1 cellular context compared by ENCODE assay signal in genomic region chr9:136592666-136593065, GRCh38.
TF ChIP-seq lines count a peak whose summit lies in the region.

No MANE protein-coding gene starts in this region.

TF ChIP-seq in H1, 55 proteins besides CTCF, POLR2A, EP300 and RAD21:
- TF ChIP-seq RXRA (IDR thresholded peaks at IDR 0.05; ENCODE audit: insufficient read depth, low read depth, low read length) (no peak), TAF7 (optimal IDR thresholded peaks at IDR 0.05; ENCODE audit: borderline replicate concordance, low read depth, low read length) (no peak), POU5F1 (IDR thresholded peaks at IDR 0.05; ENCODE audit: low read depth, low read length) (no peak), EGR1 (IDR thresholded peaks at IDR 0.05; ENCODE audit: borderline replicate concordance, low read depth, low read length) (no peak), TCF12 (IDR thresholded peaks at IDR 0.05; ENCODE audit: low read depth, low read length) (no peak), BACH1 (IDR thresholded peaks at IDR 0.05; ENCODE audit: low read length) (no peak), NRF1 (IDR thresholded peaks at IDR 0.05; ENCODE audit: low read depth, low read length) (no peak), ASH2L (IDR thresholded peaks at IDR 0.05; ENCODE audit: low read length) (no peak), SIN3A (conservative IDR thresholded peaks at IDR 0.05 in 1 of 2, IDR thresholded peaks at IDR 0.05 in 1 of 2; ENCODE audit: low read depth in 1 of 2, low read length in 2 of 2) (no peak), MAFK (IDR thresholded peaks at IDR 0.05; ENCODE audit: low read depth, low read length) (no peak), KDM4A (IDR thresholded peaks at IDR 0.05; ENCODE audit: low read depth, low read length, severe bottlenecking) (no peak), GABPA (IDR thresholded peaks at IDR 0.05; ENCODE audit: borderline replicate concordance, insufficient read depth, low read length) (no peak), BRCA1 (IDR thresholded peaks at IDR 0.05; ENCODE audit: low read depth, low read length) (no peak)
